In the genomic region with DNA sequence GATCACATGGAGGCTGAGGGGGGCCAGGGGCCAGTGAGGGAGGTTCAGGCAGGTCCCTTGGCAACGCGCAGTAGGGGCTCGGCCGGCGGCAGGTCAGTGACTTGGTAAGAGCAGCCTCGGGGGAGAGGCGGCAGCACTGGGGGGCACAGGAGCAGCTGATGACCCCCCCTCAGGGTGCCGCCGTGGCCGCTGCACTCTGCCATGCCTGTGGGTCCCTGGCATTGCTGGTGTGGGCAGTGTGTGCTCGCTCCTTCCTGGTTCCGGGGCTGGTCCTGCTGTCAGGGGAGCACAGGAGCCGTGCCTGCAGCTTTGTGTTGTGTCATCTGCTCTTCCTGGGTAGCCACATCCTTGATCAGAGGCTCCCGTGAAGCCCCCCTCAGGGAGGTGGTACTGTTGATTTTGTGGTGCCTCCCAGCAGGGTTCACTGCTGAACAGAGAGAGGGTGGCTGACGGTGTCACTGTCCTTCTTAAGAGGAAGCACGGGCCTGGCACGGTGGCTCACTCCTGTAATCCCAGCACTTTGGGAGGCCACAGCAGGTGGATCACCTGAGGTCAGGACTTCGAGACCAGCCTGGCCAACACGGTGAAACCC, we compare ENCODE assay signal across 1 cellular context.
TF ChIP-seq lines count a peak whose summit lies in the region.

No MANE protein-coding gene starts in this region.

TF ChIP-seq in HCT116, 20 proteins besides CTCF, POLR2A, EP300 and RAD21:
- no peak for TF ChIP-seq ELF1 (IDR thresholded peaks at IDR 0.05; ENCODE audit: borderline replicate concordance, low read depth)
- TF ChIP-seq, protein P1, sequence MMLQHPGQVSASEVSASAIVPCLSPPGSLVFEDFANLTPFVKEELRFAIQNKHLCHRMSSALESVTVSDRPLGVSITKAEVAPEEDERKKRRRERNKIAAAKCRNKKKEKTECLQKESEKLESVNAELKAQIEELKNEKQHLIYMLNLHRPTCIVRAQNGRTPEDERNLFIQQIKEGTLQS (IDR thresholded peaks at IDR 0.05), result no peak
- TF ChIP-seq TCF7L2 (IDR thresholded peaks at IDR 0.05; ENCODE audit: borderline replicate concordance, extremely low read depth, insufficient read depth, insufficient read length), result no peak
- no peak for TF ChIP-seq EGR1 (IDR thresholded peaks at IDR 0.05; ENCODE audit: low read depth)
TF ChIP-seq in HCT116: peak in this region for 0.
